Comparison of ENCODE assay signal across 2 cellular contexts in the genomic region with DNA sequence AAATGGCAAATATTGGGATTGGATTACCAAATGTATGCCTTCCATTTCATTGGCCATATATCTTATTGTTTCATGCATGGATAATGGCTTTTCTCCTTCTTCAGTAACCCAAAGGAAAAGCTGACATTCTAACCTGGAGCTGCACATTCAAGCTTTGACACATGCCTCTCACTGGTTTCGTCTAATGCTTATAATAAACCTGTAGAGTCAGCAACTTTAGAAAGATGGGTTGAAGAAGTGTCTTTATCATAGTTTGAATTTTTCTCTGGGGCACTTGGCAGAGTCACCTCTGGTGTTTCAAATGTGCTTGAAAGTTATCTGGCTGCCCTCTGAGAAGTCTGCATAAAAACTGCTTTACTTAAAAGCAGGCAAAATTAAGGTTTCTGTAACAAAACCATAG.
TF ChIP-seq lines count a peak whose summit lies in the region.

No MANE protein-coding gene starts in this region.

TF ChIP-seq in A549, 52 proteins besides CTCF, POLR2A, EP300 and RAD21:
- TF ChIP-seq, protein P1, sequence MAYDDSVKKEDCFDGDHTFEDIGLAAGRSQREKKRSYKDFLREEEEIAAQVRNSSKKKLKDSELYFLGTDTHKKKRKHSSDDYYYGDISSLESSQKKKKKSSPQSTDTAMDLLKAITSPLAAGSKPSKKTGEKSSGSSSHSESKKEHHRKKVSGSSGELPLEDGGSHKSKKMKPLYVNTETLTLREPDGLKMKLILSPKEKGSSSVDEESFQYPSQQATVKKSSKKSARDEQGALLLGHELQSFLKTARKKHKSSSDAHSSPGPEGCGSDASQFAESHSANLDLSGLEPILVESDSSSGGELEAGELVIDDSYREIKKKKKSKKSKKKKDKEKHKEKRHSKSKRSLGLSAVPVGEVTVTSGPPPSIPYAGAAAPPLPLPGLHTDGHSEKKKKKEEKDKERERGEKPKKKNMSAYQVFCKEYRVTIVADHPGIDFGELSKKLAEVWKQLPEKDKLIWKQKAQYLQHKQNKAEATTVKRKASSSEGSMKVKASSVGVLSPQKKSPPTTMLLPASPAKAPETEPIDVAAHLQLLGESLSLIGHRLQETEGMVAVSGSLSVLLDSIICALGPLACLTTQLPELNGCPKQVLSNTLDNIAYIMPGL (CRISPR knock-in tag; IDR thresholded peaks at IDR 0.05; ENCODE audit: borderline replicate concordance) = no peak
- no peak for TF ChIP-seq TP53 (CRISPR knock-in tag; IDR thresholded peaks at IDR 0.05)
- TF ChIP-seq FOXS1 (CRISPR knock-in tag; IDR thresholded peaks at IDR 0.05) = no peak
- peak; percentile 77 for TF ChIP-seq MAFK (IDR thresholded peaks at IDR 0.05; ENCODE audit: partially characterized antibody)

TF ChIP-seq in K562, 482 proteins besides CTCF, POLR2A, EP300 and RAD21 (continued from another document):
- TF ChIP-seq, protein P2, sequence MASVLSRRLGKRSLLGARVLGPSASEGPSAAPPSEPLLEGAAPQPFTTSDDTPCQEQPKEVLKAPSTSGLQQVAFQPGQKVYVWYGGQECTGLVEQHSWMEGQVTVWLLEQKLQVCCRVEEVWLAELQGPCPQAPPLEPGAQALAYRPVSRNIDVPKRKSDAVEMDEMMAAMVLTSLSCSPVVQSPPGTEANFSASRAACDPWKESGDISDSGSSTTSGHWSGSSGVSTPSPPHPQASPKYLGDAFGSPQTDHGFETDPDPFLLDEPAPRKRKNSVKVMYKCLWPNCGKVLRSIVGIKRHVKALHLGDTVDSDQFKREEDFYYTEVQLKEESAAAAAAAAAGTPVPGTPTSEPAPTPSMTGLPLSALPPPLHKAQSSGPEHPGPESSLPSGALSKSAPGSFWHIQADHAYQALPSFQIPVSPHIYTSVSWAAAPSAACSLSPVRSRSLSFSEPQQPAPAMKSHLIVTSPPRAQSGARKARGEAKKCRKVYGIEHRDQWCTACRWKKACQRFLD (CRISPR knock-in tag; IDR thresholded peaks at IDR 0.05) = no peak
- peak; percentile 57; the same call in 1 of the 2 replicates for TF ChIP-seq ZNF316 (IDR thresholded peaks at IDR 0.05)
